8 cellular contexts compared by ENCODE assay signal in genomic region chr19:10927691-10928562, GRCh38. TPM values are rescaled to one million over a fixed set of nuclear protein-coding genes. Genes with fewer than 3 reads are reported as not detected.
DNase-seq lines count a peak whose midpoint lies in the region; ATAC-seq, FAIRE-seq and TF ChIP-seq lines count a peak whose summit lies in the region.

No MANE protein-coding gene starts in this region.

- no peak overlapping the region for H2AFZ ChIP-seq in H9 (ENCODE audit: low read length)
- peak overlapping the region; percentile 53 for H2AFZ ChIP-seq in fibroblast of lung (ENCODE audit: low read length)

- no peak overlapping the region for H2BK120ac ChIP-seq in H9 (ENCODE audit: low read depth, low read length, poor library complexity, severe bottlenecking)

- H3K27ac ChIP-seq in H9 (ENCODE audit: insufficient read length, low read depth, low read length) (no peak overlapping the region), fibroblast of lung (ENCODE audit: insufficient read depth, low read length) (peak overlapping the region; percentile 69), pancreas (peak overlapping the region; percentile 66 to 80 (median 78))

- no peak overlapping the region for H2BK5ac ChIP-seq in H9 (ENCODE audit: insufficient read length, low read length)

- H3K4me1 ChIP-seq in BE2C (no peaks in the 10 kb centered on the region), H9 (ENCODE audit: insufficient read depth, low read length) (no peaks in the 10 kb centered on the region), fibroblast of lung (ENCODE audit: control insufficient read depth, extremely low read depth, insufficient read depth, low read length) (peaks cover 5% of the 10 kb centered on the region), pancreas (peaks cover 0 to 7% (median 0%) of the 10 kb centered on the region in 3 donors)

- H4K8ac ChIP-seq in H9 (replicated peaks; ENCODE audit: insufficient read length, low read depth, low read length): no peak overlapping the region

- H3K23ac ChIP-seq in H9 (ENCODE audit: insufficient read length, low read depth, low read length): no peak overlapping the region

- no peak overlapping the region for H3K18ac ChIP-seq in H9 (ENCODE audit: insufficient read length, low read depth, low read length)

- H2BK12ac ChIP-seq in H9 (ENCODE audit: insufficient read length, low read depth, low read length): no peak overlapping the region

- TF ChIP-seq CTCF in BE2C (IDR thresholded peaks at IDR 0.05; ENCODE audit: low read depth, low read length) (no peak), H9 (conservative IDR thresholded peaks at IDR 0.05) (no peak), fibroblast of lung (conservative IDR thresholded peaks at IDR 0.05 in 1 of 2, IDR thresholded peaks at IDR 0.05 in 1 of 2; ENCODE audit: low read depth in 1 of 2, low read length in 2 of 2) (no peak), pancreas (IDR thresholded peaks at IDR 0.05) (no peak)

- H3K9me3 Mint-ChIP-seq in H9: no peaks in the 10 kb centered on the region

- H2BK15ac ChIP-seq in H9 (ENCODE audit: low read depth, low read length): no peak overlapping the region

- intact Hi-C loops in pancreas (cut with DNase I): no loop called here

- no peak overlapping the region for H4K91ac ChIP-seq in H9 (ENCODE audit: insufficient read length, low read depth, low read length)

- H3K23me2 ChIP-seq in H9 (ENCODE audit: insufficient read length, low read depth, low read length, poor library complexity, severe bottlenecking): peaks cover 14% of the 10 kb centered on the region

- FAIRE-seq in pancreas (lab: Jason Lieb, UNC): no peak

- H3K4me3 Mint-ChIP-seq in H9 (peak overlapping the region; percentile 93 to 94), T-helper 17 cell (peak overlapping the region; percentile 94)

- H3K56ac ChIP-seq in H9 (ENCODE audit: insufficient read length, low read depth, low read length): no peak overlapping the region

- DNase-seq in BE2C: no peak
- no peak for DNase-seq in H9
- DNase-seq in T-helper 17 cell: no peak
- DNase-seq in fibroblast of lung (ENCODE audit: low read depth in 2 of 2): peak in 1 of 2 donors; percentile 15
- DNase-seq in pancreas: peak in 2 of 6 donors; percentile 38 to 60
- DNase-seq in SHP77 (lab: John Stamatoyannopoulos, UW): no peak
- DNase-seq in NCI-H2171 (lab: John Stamatoyannopoulos, UW): no peak
- DNase-seq in nucleus accumbens (lab: John Stamatoyannopoulos, UW): no peak

- H3K9me3 ChIP-seq in BE2C (no peaks in the 10 kb centered on the region), H9 (ENCODE audit: control insufficient read depth, low read depth, low read length) (no peaks in the 10 kb centered on the region), T-helper 17 cell (ENCODE audit: control insufficient read depth, low read length, poor library complexity, severe bottlenecking) (no peaks in the 10 kb centered on the region), fibroblast of lung (ENCODE audit: control insufficient read depth, insufficient read depth, low read depth, low read length) (no peaks in the 10 kb centered on the region), pancreas (no peaks in the 10 kb centered on the region)

- H3T11ph ChIP-seq in H9 (ENCODE audit: low read length): no peak overlapping the region

- H3K79me1 ChIP-seq in H9 (ENCODE audit: insufficient read depth, low read depth, low read length, poor library complexity, severe bottlenecking): no peaks in the 10 kb centered on the region

- H2BK20ac ChIP-seq in H9 (ENCODE audit: low read depth, low read length, poor library complexity, severe bottlenecking): no peak overlapping the region

- no peak overlapping the region for H3K4ac ChIP-seq in H9 (ENCODE audit: low read depth, low read length)

- H3K9ac ChIP-seq in H9 (ENCODE audit: extremely low read depth, insufficient read length, low read length): peak overlapping the region; percentile 36
- H3K9ac ChIP-seq in fibroblast of lung (ENCODE audit: insufficient read depth, low read length): peak overlapping the region; percentile 85

- no peak overlapping the region for H2AK5ac ChIP-seq in H9 (ENCODE audit: insufficient read length, low read length)

- no peak overlapping the region for H4K5ac ChIP-seq in H9 (ENCODE audit: insufficient read length, low read depth, low read length)

- no peak overlapping the region for H3K14ac ChIP-seq in H9 (ENCODE audit: insufficient read depth, low read length)

- H3K36me3 ChIP-seq in BE2C (peaks cover 26% of the 10 kb centered on the region), fibroblast of lung (ENCODE audit: control insufficient read depth, insufficient read depth, low read length) (peaks cover 13% of the 10 kb centered on the region), pancreas (peaks cover 0 to 20% (median 0%) of the 10 kb centered on the region in 3 donors)

- WGBS in H9 (ENCODE audit: extremely low coverage, insufficient read length, low lambda C conversion rate): no CpG with 5 or more reads among the region's 48 CpGs
- 3% methylated on average over 42 to 48 of the region's 48 CpGs for WGBS in pancreas, 2 donors

- H4K20me1 ChIP-seq in H9 (ENCODE audit: control insufficient read depth, insufficient read depth, insufficient read length) (no peaks in the 10 kb centered on the region), fibroblast of lung (ENCODE audit: control insufficient read depth, extremely low read depth, insufficient read depth, low read length) (no peaks in the 10 kb centered on the region)

- H3K4me3 ChIP-seq in BE2C (ENCODE audit: low read depth, low read length): peak overlapping the region; percentile 88
- peak overlapping the region; percentile 71 to 90 (median 80) for H3K4me3 ChIP-seq in fibroblast of lung (replicated peaks in 1 of 4; ENCODE audit: control extremely low read depth in 1 of 4, insufficient read depth in 1 of 4, low read depth in 3 of 4, low read length in 4 of 4)
- peak overlapping the region; percentile 98 to 99 (median 98) for H3K4me3 ChIP-seq in pancreas

- H3K79me2 ChIP-seq in H9 (ENCODE audit: insufficient read depth, low read length) (peaks cover 4% of the 10 kb centered on the region; the same call in 1 of the 2 replicates), fibroblast of lung (ENCODE audit: control insufficient read depth, insufficient read depth, low read length) (peaks cover 35% of the 10 kb centered on the region)

- H3K4me1 Mint-ChIP-seq in H9 (peaks cover 12 to 17% of the 10 kb centered on the region in 2 experiments), T-helper 17 cell (peaks cover 11% of the 10 kb centered on the region)

- H3K27me3 Mint-ChIP-seq in H9 (ENCODE audit: low read depth) (peaks cover 2% of the 10 kb centered on the region; the same call in 1 of the 2 replicates), T-helper 17 cell (no peaks in the 10 kb centered on the region)

- H3K36me3 Mint-ChIP-seq in H9 (ENCODE audit: insufficient read depth in 1 of 3, low read depth in 3 of 3) (peaks cover 7 to 41% (median 38%) of the 10 kb centered on the region in 3 experiments; a peak in 6 of 7 replicates), T-helper 17 cell (ENCODE audit: low read depth) (no peaks in the 10 kb centered on the region)

- ATAC-seq in T-helper 17 cell (no peak), pancreas (peak; percentile 11 to 30 (median 12))

- H3K4me2 ChIP-seq in H9 (ENCODE audit: insufficient read depth, insufficient read length, low read length) (peak overlapping the region; percentile 72), fibroblast of lung (ENCODE audit: extremely low read depth, insufficient read depth, low read length) (peak overlapping the region; percentile 86)

- H3K27ac Mint-ChIP-seq in H9: peak overlapping the region; percentile 36 to 92 (median 61); a peak in 5 of 7 replicates
- H3K27ac Mint-ChIP-seq in T-helper 17 cell: peak overlapping the region; percentile 85

- H3K27me3 ChIP-seq in BE2C: no peaks in the 10 kb centered on the region
- no peaks in the 10 kb centered on the region for H3K27me3 ChIP-seq in H9 (ENCODE audit: insufficient read depth, low read length)
- no peaks in the 10 kb centered on the region for H3K27me3 ChIP-seq in fibroblast of lung (ENCODE audit: control insufficient read depth, insufficient read depth, low read length)
- no peaks in the 10 kb centered on the region for H3K27me3 ChIP-seq in pancreas

RNA-seq across cellular contexts. Expression of gene YIPF2, which starts 0.5 kb away (rescaled TPM):
- 112 TPM for polyA plus RNA-seq in BE2C (2012; ENCODE audit: insufficient read depth, insufficient read length, low read depth)
- total RNA-seq in H9 (2021) (58.2 and 60.2 TPM in 2 replicates), T-helper 17 cell (10 to 100 TPM; 19.5 to 19.8 TPM), fibroblast of lung (83.7 and 118 TPM in 2 replicates), pancreas (10 to 100 TPM; 41.4 to 67.9 (median 47.3) TPM)
- polyA plus RNA-seq in fibroblast of lung (31.6 and 41.5 TPM in 2 replicates), pancreas (10 to 100 TPM; 58.0 to 66.0 TPM)
- 59.6 and 61.4 TPM in 2 replicates for polyA plus RNA-seq in fibroblast of lung (2012)
- polyA minus RNA-seq in fibroblast of lung (ENCODE audit: low replicate concordance): 67.4 and 81.6 TPM in 2 replicates

RNA-seq across cellular contexts. Expression of gene TIMM29, which starts 0.7 kb away (rescaled TPM):
- polyA plus RNA-seq in BE2C (2012; ENCODE audit: insufficient read depth, insufficient read length, low read depth): 62.4 TPM
- total RNA-seq in H9 (2021) (23.4 and 26.8 TPM in 2 replicates), T-helper 17 cell (10 to 100 TPM; 17.1 to 21.0 TPM), fibroblast of lung (27.7 and 29.2 TPM in 2 replicates), pancreas (10 to 100 TPM in 5 of 6 donors, 1 to 10 TPM in 1; 7.9 to 11.6 (median 10.3) TPM)
- polyA plus RNA-seq in fibroblast of lung (7.0 and 8.1 TPM in 2 replicates), pancreas (1 to 10 TPM; 7.8 to 9.8 TPM)
- 13.8 and 17.2 TPM in 2 replicates for polyA plus RNA-seq in fibroblast of lung (2012)
- 6.5 and 9.0 TPM in 2 replicates for polyA minus RNA-seq in fibroblast of lung (ENCODE audit: low replicate concordance)

RNA-seq across cellular contexts. Expression of gene SMARCA4, which starts 32.9 kb away (rescaled TPM):
- polyA plus RNA-seq in BE2C (2012; ENCODE audit: insufficient read depth, insufficient read length, low read depth): 264 TPM
- total RNA-seq in H9 (2021) (245 and 261 TPM in 2 replicates), T-helper 17 cell (10 to 100 TPM; 93.9 to 94.0 TPM), fibroblast of lung (35.7 and 61.1 TPM in 2 replicates), pancreas (10 to 100 TPM; 28.7 to 53.0 (median 38.1) TPM)
- polyA plus RNA-seq in fibroblast of lung (28.1 and 53.1 TPM in 2 replicates), pancreas (10 to 100 TPM; 69.4 to 77.8 TPM)
- 70.1 and 109 TPM in 2 replicates for polyA plus RNA-seq in fibroblast of lung (2012)
- polyA minus RNA-seq in fibroblast of lung (ENCODE audit: low replicate concordance): 168 and 225 TPM in 2 replicates

RNA-seq across cellular contexts. Expression of gene CARM1, which starts 56.6 kb away (rescaled TPM):
- 81.7 TPM for polyA plus RNA-seq in BE2C (2012; ENCODE audit: insufficient read depth, insufficient read length, low read depth)
- total RNA-seq in H9 (2021) (111 and 113 TPM in 2 replicates), T-helper 17 cell (10 to 100 TPM; 22.9 to 24.3 TPM), fibroblast of lung (17.2 and 24.8 TPM in 2 replicates), pancreas (10 to 100 TPM; 13.0 to 24.7 (median 16.0) TPM)
- polyA plus RNA-seq in fibroblast of lung (41.9 and 60.0 TPM in 2 replicates), pancreas (10 to 100 TPM; 16.6 to 21.1 TPM)
- 58.7 and 79.7 TPM in 2 replicates for polyA plus RNA-seq in fibroblast of lung (2012)
- polyA minus RNA-seq in fibroblast of lung (ENCODE audit: low replicate concordance): 140 and 163 TPM in 2 replicates
